ENCODE assay signal across 10 cellular contexts in the genomic region with DNA sequence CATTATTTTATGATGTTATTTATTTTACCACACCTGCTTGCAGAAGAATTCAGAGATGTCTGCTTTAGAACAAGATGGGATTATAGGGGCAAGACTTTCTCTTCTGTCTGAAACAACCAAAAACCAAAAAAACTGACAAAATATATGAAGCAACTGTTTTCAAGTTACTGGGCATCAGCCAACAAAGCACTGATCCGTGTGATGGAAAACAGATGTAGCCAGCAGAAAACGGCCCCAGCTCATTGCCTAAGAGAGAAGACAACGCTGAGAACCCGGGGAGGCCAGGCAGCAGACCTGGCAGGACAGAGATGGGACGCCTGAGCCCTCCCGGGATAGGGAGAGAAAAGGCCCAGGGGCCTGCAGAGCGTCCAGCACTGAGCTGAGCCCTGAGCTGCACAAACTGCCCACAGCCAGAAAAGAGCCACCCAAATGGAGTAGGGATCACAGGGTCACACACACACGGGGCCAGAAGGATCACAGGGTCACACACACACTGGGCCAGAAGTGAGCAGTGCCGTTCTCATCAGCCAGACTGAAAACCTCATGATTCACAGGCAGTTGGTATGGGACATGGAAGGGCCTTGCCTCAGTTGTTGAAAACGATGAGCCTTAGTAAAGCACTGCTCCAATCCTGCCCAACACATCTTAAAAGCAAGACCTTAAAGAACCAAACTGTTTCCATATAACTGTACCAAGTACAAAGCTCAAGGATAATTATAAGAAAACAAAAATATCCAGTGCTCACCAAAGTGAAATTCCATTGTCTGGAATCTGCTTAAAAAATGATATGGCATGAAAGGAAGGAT. TPM values are rescaled to one million over a fixed set of nuclear protein-coding genes. Genes with fewer than 3 reads are reported as not detected.
DNase-seq lines count a peak whose midpoint lies in the region; ATAC-seq and TF ChIP-seq lines count a peak whose summit lies in the region.
"Had no signal": no experiment of that assay in that cellular context is flagged by ENCODE, and none has a peak within 500 bp of the region (broad histone marks: within the 10 kb centered on the region; RNA-seq: fewer than 3 reads in every experiment).

No MANE protein-coding gene starts in this region.

- ATAC-seq in activated CD4-positive, CD25-positive, alpha-beta regulatory T cell treated with anti-CD3 and anti-CD28 coated beads, Interleukin-2, amount 50 U/mL, for 24 hours: no peak

- no peaks in the 10 kb centered on the region for H3K27me3 ChIP-seq in left ventricle myocardium inferior (ENCODE audit: low read depth)

- peaks cover 71% of the 10 kb centered on the region for H3K4me1 ChIP-seq in left ventricle myocardium inferior

- H3K27ac Mint-ChIP-seq in immature natural killer cell: no peak overlapping the region
- H3K27ac Mint-ChIP-seq: memory B cell; T-helper 2 cell treated with Interferon-gamma antibody and Interleukin-4, amounts not matched to agents 5 μg/mL and 100 μg/mL, for 36 hours had no signal

- H3K27ac ChIP-seq in left ventricle myocardium inferior (replicated peaks): peak overlapping the region; percentile 83

- no peaks in the 10 kb centered on the region for H3K4me1 Mint-ChIP-seq in immature natural killer cell
- H3K4me1 Mint-ChIP-seq: memory B cell had no signal

- DNase-seq in GM04504 (ENCODE audit: low read depth) (peak; percentile 91), left ventricle myocardium inferior (peak; percentile 26), skeletal muscle cell (ENCODE audit: low read depth) (peak; percentile 92), immature natural killer cell (no peak), NCI-H2227 treated with DMSO at 0.1 percent for 48 hours (lab: John Stamatoyannopoulos, UW) (no peak)
- no peak for DNase-seq in effector CD8-positive, alpha-beta T cell (lab: John Stamatoyannopoulos, UW)

- no peaks in the 10 kb centered on the region for H3K36me3 Mint-ChIP-seq in immature natural killer cell
- H3K36me3 Mint-ChIP-seq: memory B cell had no signal

- no peaks in the 10 kb centered on the region for H3K36me3 ChIP-seq in left ventricle myocardium inferior

- H3K4me3 Mint-ChIP-seq in immature natural killer cell: no peak overlapping the region
- H3K4me3 Mint-ChIP-seq: memory B cell; T-helper 2 cell treated with Interferon-gamma antibody and Interleukin-4, amounts not matched to agents 5 μg/mL and 100 μg/mL, for 36 hours had no signal

- peaks cover 0 to 2% (median 2%) of the 10 kb centered on the region in 3 donors for H3K27me3 Mint-ChIP-seq in immature natural killer cell (ENCODE audit: low read depth in 3 of 3)
- H3K27me3 Mint-ChIP-seq: memory B cell had no signal

- no peaks in the 10 kb centered on the region for H3K9me3 Mint-ChIP-seq in immature natural killer cell
- H3K9me3 Mint-ChIP-seq: memory B cell; T-helper 2 cell treated with Interferon-gamma antibody and Interleukin-4, amounts not matched to agents 5 μg/mL and 100 μg/mL, for 36 hours had no signal

- peaks cover 14% of the 10 kb centered on the region for H3K9me3 ChIP-seq in left ventricle myocardium inferior (replicated peaks)

- TF ChIP-seq CTCF in WI38 (IDR thresholded peaks at IDR 0.05; ENCODE audit: low read depth, low read length) (no peak), left ventricle myocardium inferior (IDR thresholded peaks at IDR 0.05; ENCODE audit: borderline replicate concordance) (no peak)

- intact Hi-C loops in left ventricle myocardium inferior (cut with micrococcal nuclease): no loop called here

- H3K4me3 ChIP-seq in WI38 (ENCODE audit: low read depth, low read length) (peak overlapping the region; percentile 27; the same call in 1 of the 2 replicates), left ventricle myocardium inferior (no peak overlapping the region), skeletal muscle cell (ENCODE audit: low read depth, low read length) (no peak overlapping the region)

RNA-seq across cellular contexts. Expression of gene PXDN, which starts 12.1 kb away (rescaled TPM):
- total RNA-seq in left ventricle myocardium inferior: 15.7 TPM
- 1 to 10 TPM in 1 of 3 donors, under 1 TPM in 1, not detected in 1; 0.93 to 1.0 TPM for polyA plus RNA-seq in immature natural killer cell

Comparison
In these comparisons a context has a peak if more than half of its experiments do, and no peak if none do; other contexts are left out.
1. DNase-seq: peak in GM04504 (single experiment), left ventricle myocardium inferior (single experiment) and skeletal muscle cell (single experiment); none in effector CD8-positive, alpha-beta T cell (single experiment), immature natural killer cell (0 of 3) and NCI-H2227 treated with DMSO at 0.1 percent for 48 hours (single experiment).